In the genomic region with DNA sequence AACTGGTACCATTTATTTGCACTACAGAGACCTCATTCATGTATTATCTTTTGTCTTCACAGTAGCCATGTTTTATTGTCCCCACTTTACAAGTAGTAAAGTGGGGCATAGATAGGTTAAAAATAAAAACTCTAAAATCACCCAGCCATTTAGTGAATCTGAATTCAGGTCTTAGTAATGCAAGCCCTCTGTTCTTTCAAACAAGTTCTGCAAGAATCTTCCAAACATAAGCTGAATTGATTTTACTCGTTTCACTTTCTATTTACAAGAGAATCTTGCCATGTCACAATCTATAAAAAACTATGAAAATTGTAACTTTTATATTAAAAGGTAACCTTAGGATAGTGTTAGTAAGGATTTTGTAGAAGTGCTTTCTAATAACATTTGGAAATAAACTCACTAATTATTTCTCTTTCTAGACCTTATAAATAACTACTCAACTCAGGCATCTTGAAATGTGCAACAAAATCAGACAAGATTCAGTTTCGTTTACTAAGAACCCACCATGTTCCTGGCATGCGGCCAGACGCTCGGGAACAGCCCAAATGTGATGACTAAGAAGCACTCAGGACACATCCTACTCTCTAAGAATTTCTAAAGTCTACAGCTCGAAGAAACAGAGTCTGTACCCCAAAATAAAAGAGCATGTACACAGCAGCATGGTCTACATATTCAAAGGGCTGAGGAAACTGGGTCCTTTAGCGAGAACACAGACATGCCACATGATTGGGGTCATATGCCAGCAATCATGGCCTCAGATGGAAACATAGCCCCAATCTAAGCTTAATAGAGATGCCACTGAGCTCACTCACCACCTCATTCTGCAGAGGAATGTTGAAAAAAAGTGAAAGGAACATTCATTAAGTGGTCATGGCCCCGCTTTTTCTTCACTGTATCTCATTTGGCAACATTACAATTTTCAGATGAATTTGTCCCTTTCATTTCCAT, we compare ENCODE assay signal across 9 cellular contexts.
DNase-seq lines count a peak whose midpoint lies in the region; ATAC-seq and TF ChIP-seq lines count a peak whose summit lies in the region.
"Had no signal": no experiment of that assay in that cellular context is flagged by ENCODE, and none has a peak within 500 bp of the region (broad histone marks: within the 10 kb centered on the region; RNA-seq: fewer than 3 reads in every experiment).

No MANE protein-coding gene starts in this region.

- in situ Hi-C loops in ACHN (cut with HindIII; ENCODE audit: low pct_ligation_motif_present, low pct_unique_long_range_greater_than_20kb, low sequenced_read_pairs), result no loop called here

- no peaks in the 10 kb centered on the region for H3K4me1 ChIP-seq in upper lobe of left lung

- 48 to 63% methylated on average over 8 of the region's 8 CpGs for WGBS in upper lobe of left lung, 2 donors

- peak; percentile 7 for DNase-seq in DMS79 (lab: John Stamatoyannopoulos, UW)
- peak; percentile 37 for DNase-seq in Jurkat, Clone E6-1 (ENCODE audit: low read depth, low spot score)
- DNase-seq in activated CD8-positive, alpha-beta memory T cell treated with anti-CD3 and anti-CD28 coated beads, Interleukin-2, amount 50 U/mL, for 1 hour (ENCODE audit: extremely low read depth), result peak; percentile 4
- DNase-seq in fibroblast of peridontal ligament (ENCODE audit: extremely low read depth), result peak; percentile 87
- peak; percentile 65 to 86 (median 75) for DNase-seq in stimulated activated CD4-positive, alpha-beta T cell treated with anti-CD3 and anti-CD28 coated beads, TNF-alpha, amount 100 ng/mL, for 24 hours (ENCODE audit: low read depth in 3 of 3)
- DNase-seq in upper lobe of left lung, result no peak
- no peak for DNase-seq in ACHN

- no peak for TF ChIP-seq POLR2A in upper lobe of left lung (IDR thresholded peaks at IDR 0.05)

- no peaks in the 10 kb centered on the region for H3K36me3 ChIP-seq in upper lobe of left lung

- ATAC-seq in GM21528 (IDR thresholded peaks at IDR 0.05; ENCODE audit: low FRiP score, unreplicated experiment), result peak; percentile 97
- ATAC-seq in upper lobe of left lung (ENCODE audit: low FRiP score in 2 of 2), result no peak

- no peaks in the 10 kb centered on the region for H3K9me3 ChIP-seq in upper lobe of left lung

- H3K27me3 ChIP-seq in upper lobe of left lung, result no peaks in the 10 kb centered on the region

- H3K4me3 ChIP-seq in Jurkat, Clone E6-1 (ENCODE audit: low read length), result no peak overlapping the region
- no peak overlapping the region for H3K4me3 ChIP-seq in upper lobe of left lung
- H3K4me3 ChIP-seq: lung had no signal

- no peak for TF ChIP-seq CTCF in upper lobe of left lung (IDR thresholded peaks at IDR 0.05)

- H3K27ac ChIP-seq in upper lobe of left lung, result no peak overlapping the region

- no peak for TF ChIP-seq EP300 in upper lobe of left lung (IDR thresholded peaks at IDR 0.05)

Comparison
In these comparisons a context has a peak if more than half of its experiments do, and no peak if none do; other contexts are left out.
1. DNase-seq: peak in DMS79 (single experiment), Jurkat, Clone E6-1 (single experiment), activated CD8-positive, alpha-beta memory T cell treated with anti-CD3 and anti-CD28 coated beads, Interleukin-2, amount 50 U/mL, for 1 hour (single experiment), fibroblast of peridontal ligament (single experiment) and stimulated activated CD4-positive, alpha-beta T cell treated with anti-CD3 and anti-CD28 coated beads, TNF-alpha, amount 100 ng/mL, for 24 hours (3 of 3); none in upper lobe of left lung (0 of 2) and ACHN (single experiment).